19 cellular contexts compared by ENCODE assay signal in the genomic region with DNA sequence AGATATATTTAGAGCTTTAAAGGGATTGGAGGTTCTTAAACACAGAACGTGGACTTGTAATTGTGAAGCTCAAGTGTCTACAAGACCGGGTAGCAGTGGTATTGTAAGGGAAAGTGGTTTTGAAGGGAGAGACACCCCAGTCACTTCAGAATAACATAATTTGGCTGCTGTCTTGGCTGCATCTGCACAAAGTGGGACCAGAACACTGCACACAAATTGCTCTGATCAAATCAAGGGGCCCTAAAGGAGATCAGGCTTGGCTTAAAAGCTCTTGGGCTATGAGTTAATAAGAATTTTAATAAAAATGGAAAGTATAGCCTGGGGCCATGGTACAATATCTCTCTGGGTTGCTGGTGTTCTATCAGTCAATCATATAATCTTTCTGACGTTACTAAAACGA.
DNase-seq lines count a peak whose midpoint lies in the region; ATAC-seq and TF ChIP-seq lines count a peak whose summit lies in the region.
"Had no signal": no experiment of that assay in that cellular context is flagged by ENCODE, and none has a peak within 500 bp of the region (broad histone marks: within the 10 kb centered on the region; RNA-seq: fewer than 3 reads in every experiment).

No MANE protein-coding gene starts in this region.

- H3K9me2 ChIP-seq in GM23338 (ENCODE audit: insufficient read depth) (peaks cover 14% of the 10 kb centered on the region), Loucy (replicated peaks; ENCODE audit: low read depth, low read length) (no peaks in the 10 kb centered on the region)

- H3K9me3 Mint-ChIP-seq in GM23338: peaks cover 6% of the 10 kb centered on the region; the same call in 2 of the 3 replicates
- H3K9me3 Mint-ChIP-seq in activated T-helper 17 cell treated with anti-CD3 and anti-CD28 coated beads, Interleukin-2, amount 50 U/mL, for 72 hours: no peaks in the 10 kb centered on the region
- H3K9me3 Mint-ChIP-seq: CD4-positive, alpha-beta T cell; CD8-positive, alpha-beta memory T cell; HFFc6 had no signal

- no peak overlapping the region for H3K9ac ChIP-seq in Loucy (ENCODE audit: low read depth, low read length, poor library complexity, severe bottlenecking)
- H3K9ac ChIP-seq: BLaER1 treated with 17β-estradiol and CSF1 and Interleukin-3, amounts not matched to agents 10 nM and 100 nM had no signal

- H3K27ac ChIP-seq in GM23338 (ENCODE audit: low read depth) (peak overlapping the region; percentile 35; the same call in 1 of the 2 replicates), ascending aorta (no peak overlapping the region)
- H3K27ac ChIP-seq: BLaER1 treated with 17β-estradiol and CSF1 and Interleukin-3, amounts not matched to agents 10 nM and 100 nM had no signal

- intact Hi-C loops in ascending aorta (cut with DNase I): no loop called here

- H4K20me1 ChIP-seq in GM23338 (replicated peaks; ENCODE audit: insufficient read depth): no peaks in the 10 kb centered on the region
- no peaks in the 10 kb centered on the region for H4K20me1 ChIP-seq in Loucy (ENCODE audit: insufficient read depth, low read length, poor library complexity, severe bottlenecking)
- H4K20me1 ChIP-seq: BLaER1 treated with 17β-estradiol and CSF1 and Interleukin-3, amounts not matched to agents 10 nM and 100 nM had no signal

- H3K9me3 ChIP-seq in Loucy (ENCODE audit: insufficient read depth, low read depth, low read length) (no peaks in the 10 kb centered on the region), ascending aorta (no peaks in the 10 kb centered on the region)
- H3K9me3 ChIP-seq: BLaER1 treated with 17β-estradiol and CSF1 and Interleukin-3, amounts not matched to agents 10 nM and 100 nM had no signal

- no peak for DNase-seq in GM23338 (ENCODE audit: low spot score)
- DNase-seq in left kidney (ENCODE audit: low read depth, low spot score): peak; percentile 44
- DNase-seq in stimulated activated CD4-positive, alpha-beta T cell treated with anti-CD3 and anti-CD28 coated beads, Interleukin-2, amount 100 ng/mL, for 24 hours: no peak
- no peak for DNase-seq in ascending aorta (ENCODE audit: low spot score in 2 of 2)
- DNase-seq: CD4-positive, alpha-beta T cell; CD8-positive, alpha-beta memory T cell; DMS 273 treated with DMSO at 0.1 percent for 48 hours; DMS79; EL; GDM1; HFFc6 had no signal

- H3K27ac Mint-ChIP-seq in GM23338: no peak overlapping the region
- peak overlapping the region; percentile 32 for H3K27ac Mint-ChIP-seq in activated T-helper 17 cell treated with anti-CD3 and anti-CD28 coated beads, Interleukin-2, amount 50 U/mL, for 72 hours
- H3K27ac Mint-ChIP-seq: B cell; CD14-positive monocyte; CD4-positive, alpha-beta T cell; CD8-positive, alpha-beta memory T cell; HFFc6 had no signal

- peak overlapping the region; percentile 55 for H3K4me2 ChIP-seq in GM23338
- H3K4me2 ChIP-seq in Loucy (ENCODE audit: low read depth, low read length, poor library complexity, severe bottlenecking): peak overlapping the region; percentile 49
- H3K4me2 ChIP-seq: BLaER1 treated with 17β-estradiol and CSF1 and Interleukin-3, amounts not matched to agents 10 nM and 100 nM had no signal

- ATAC-seq in GM23338: no peak
- ATAC-seq in activated T-helper 17 cell treated with anti-CD3 and anti-CD28 coated beads, Interleukin-2, amount 50 U/mL, for 72 hours (replicated peaks): no peak
- no peak for ATAC-seq in GM18858 (IDR thresholded peaks at IDR 0.05; ENCODE audit: unreplicated experiment)
- ATAC-seq: GM12878 had no signal

- no peak overlapping the region for H3K4me3 ChIP-seq in GM23338
- no peak overlapping the region for H3K4me3 ChIP-seq in Loucy (ENCODE audit: low read length, poor library complexity, severe bottlenecking)
- H3K4me3 ChIP-seq in ascending aorta: no peak overlapping the region
- H3K4me3 ChIP-seq: BLaER1 treated with 17β-estradiol and CSF1 and Interleukin-3, amounts not matched to agents 10 nM and 100 nM; GM12878; HAP-1 had no signal

- H3K27me3 ChIP-seq in GM23338 (ENCODE audit: insufficient read depth) (no peaks in the 10 kb centered on the region), Loucy (ENCODE audit: insufficient read depth, low read length, poor library complexity, severe bottlenecking) (no peaks in the 10 kb centered on the region), ascending aorta (no peaks in the 10 kb centered on the region)
- H3K27me3 ChIP-seq: BLaER1 treated with 17β-estradiol and CSF1 and Interleukin-3, amounts not matched to agents 10 nM and 100 nM had no signal

- no peak overlapping the region for H3K4me3 Mint-ChIP-seq in GM23338
- H3K4me3 Mint-ChIP-seq in activated T-helper 17 cell treated with anti-CD3 and anti-CD28 coated beads, Interleukin-2, amount 50 U/mL, for 72 hours: peak overlapping the region; percentile 89
- H3K4me3 Mint-ChIP-seq: B cell; CD14-positive monocyte; CD4-positive, alpha-beta T cell; CD8-positive, alpha-beta memory T cell; HFFc6 had no signal

- no peaks in the 10 kb centered on the region; the same call in 2 of the 3 replicates for H3K36me3 Mint-ChIP-seq in GM23338 (ENCODE audit: low read depth)
- no peaks in the 10 kb centered on the region for H3K36me3 Mint-ChIP-seq in activated T-helper 17 cell treated with anti-CD3 and anti-CD28 coated beads, Interleukin-2, amount 50 U/mL, for 72 hours (ENCODE audit: low read depth)
- H3K36me3 Mint-ChIP-seq: CD14-positive monocyte; CD8-positive, alpha-beta memory T cell had no signal

- TF ChIP-seq CTCF in GM23338 (conservative IDR thresholded peaks at IDR 0.05; ENCODE audit: low read depth in 2 of 2): no peak
- no peak for TF ChIP-seq CTCF in Loucy (conservative IDR thresholded peaks at IDR 0.05; ENCODE audit: low read length)
- no peak for TF ChIP-seq CTCF in ascending aorta (IDR thresholded peaks at IDR 0.05)

- H2AFZ ChIP-seq in GM23338 (no peak overlapping the region), Loucy (ENCODE audit: low read length) (no peak overlapping the region)

- H3K27me3 Mint-ChIP-seq in GM23338 (ENCODE audit: insufficient read depth, low read depth, poor library complexity): peaks cover 4% of the 10 kb centered on the region
- no peaks in the 10 kb centered on the region for H3K27me3 Mint-ChIP-seq in activated T-helper 17 cell treated with anti-CD3 and anti-CD28 coated beads, Interleukin-2, amount 50 U/mL, for 72 hours
- H3K27me3 Mint-ChIP-seq: B cell; CD4-positive, alpha-beta T cell had no signal

- peaks cover 20% of the 10 kb centered on the region for H3K4me1 Mint-ChIP-seq in GM23338
- H3K4me1 Mint-ChIP-seq in activated T-helper 17 cell treated with anti-CD3 and anti-CD28 coated beads, Interleukin-2, amount 50 U/mL, for 72 hours: peaks cover 38% of the 10 kb centered on the region
- H3K4me1 Mint-ChIP-seq: B cell, CD14-positive monocyte had no signal

- no peaks in the 10 kb centered on the region for H3K79me2 ChIP-seq in GM23338 (replicated peaks; ENCODE audit: insufficient read depth)
- H3K79me2 ChIP-seq in Loucy (ENCODE audit: insufficient read depth, low read length): peaks cover 34% of the 10 kb centered on the region; the same call in 1 of the 2 replicates

- H3K4me1 ChIP-seq in GM23338 (ENCODE audit: insufficient read depth) (peaks cover 23% of the 10 kb centered on the region), Loucy (ENCODE audit: insufficient read depth, low read length, poor library complexity, severe bottlenecking) (peaks cover 43% of the 10 kb centered on the region), ascending aorta (no peaks in the 10 kb centered on the region)
- H3K4me1 ChIP-seq: BLaER1 treated with 17β-estradiol and CSF1 and Interleukin-3, amounts not matched to agents 10 nM and 100 nM; HAP-1 had no signal

- H3F3A ChIP-seq in GM23338 (replicated peaks; ENCODE audit: low read depth) (no peaks in the 10 kb centered on the region), Loucy (ENCODE audit: low read depth) (no peaks in the 10 kb centered on the region)

- H3K36me3 ChIP-seq in GM23338 (ENCODE audit: insufficient read depth): no peaks in the 10 kb centered on the region
- H3K36me3 ChIP-seq in Loucy (ENCODE audit: insufficient read depth, low read length): no peaks in the 10 kb centered on the region
- no peaks in the 10 kb centered on the region for H3K36me3 ChIP-seq in ascending aorta
- H3K36me3 ChIP-seq: BLaER1 treated with 17β-estradiol and CSF1 and Interleukin-3, amounts not matched to agents 10 nM and 100 nM; HAP-1 had no signal

TF ChIP-seq in GM23338, 12 proteins besides CTCF, POLR2A, EP300 and RAD21:
- TF ChIP-seq ZNF331 (CRISPR knock-in tag; IDR thresholded peaks at IDR 0.05; ENCODE audit: low read depth) (no peak), EZH2phosphoT487 (IDR thresholded peaks at IDR 0.05; ENCODE audit: unreplicated experiment) (no peak), EZH2 (IDR thresholded peaks at IDR 0.05; ENCODE audit: low read depth, unreplicated experiment) (no peak), JUNB (IDR thresholded peaks at IDR 0.05; ENCODE audit: unreplicated experiment) (no peak), REST (IDR thresholded peaks at IDR 0.05; ENCODE audit: unreplicated experiment) (no peak)
